In the genomic region with DNA sequence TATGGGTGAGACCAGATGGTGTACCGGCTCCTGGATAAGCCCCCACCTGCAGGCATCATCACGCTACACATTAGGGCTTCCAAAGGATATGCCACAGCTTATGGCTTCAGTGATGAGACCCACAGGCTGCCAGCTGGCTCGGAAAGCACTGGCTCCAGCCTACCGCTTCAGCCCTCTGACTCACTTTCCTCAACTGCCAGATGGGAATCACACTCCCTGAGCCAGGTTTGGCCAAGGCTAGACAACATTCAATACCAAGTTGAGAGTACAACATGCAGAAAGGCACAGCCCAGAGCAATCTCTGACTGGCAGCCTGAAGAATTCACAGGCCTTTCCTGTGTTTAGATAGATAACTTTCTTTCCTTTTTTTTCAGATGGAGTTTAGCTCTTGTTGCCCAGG, we compare ENCODE assay signal across 1 cellular context.
A peak's percentile ranks its signal among the peaks of the same experiment; 100 is the strongest.
TF ChIP-seq lines count a peak whose summit lies in the region.

No MANE protein-coding gene starts in this region.

TF ChIP-seq in SK-N-SH, 30 proteins besides CTCF, POLR2A, EP300 and RAD21 (continued from another document):
- TF ChIP-seq, protein P1, sequence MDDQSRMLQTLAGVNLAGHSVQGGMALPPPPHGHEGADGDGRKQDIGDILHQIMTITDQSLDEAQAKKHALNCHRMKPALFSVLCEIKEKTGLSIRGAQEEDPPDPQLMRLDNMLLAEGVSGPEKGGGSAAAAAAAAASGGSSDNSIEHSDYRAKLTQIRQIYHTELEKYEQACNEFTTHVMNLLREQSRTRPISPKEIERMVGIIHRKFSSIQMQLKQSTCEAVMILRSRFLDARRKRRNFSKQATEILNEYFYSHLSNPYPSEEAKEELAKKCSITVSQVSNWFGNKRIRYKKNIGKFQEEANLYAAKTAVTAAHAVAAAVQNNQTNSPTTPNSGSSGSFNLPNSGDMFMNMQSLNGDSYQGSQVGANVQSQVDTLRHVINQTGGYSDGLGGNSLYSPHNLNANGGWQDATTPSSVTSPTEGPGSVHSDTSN (IDR thresholded peaks at IDR 0.05): peak; percentile 44; the same call in 1 of the 2 replicates
- TF ChIP-seq JUND (IDR thresholded peaks at IDR 0.05): peak; percentile 32; the same call in 1 of the 2 replicates
- TF ChIP-seq USF1 (IDR thresholded peaks at IDR 0.05; ENCODE audit: borderline replicate concordance, low read depth): no peak
- TF ChIP-seq MAX (IDR thresholded peaks at IDR 0.05; ENCODE audit: low read depth): peak; percentile 73
- no peak for TF ChIP-seq CHD2 (IDR thresholded peaks at IDR 0.05; ENCODE audit: low read length, partially characterized antibody)
- no peak for TF ChIP-seq RCOR1 (IDR thresholded peaks at IDR 0.05; ENCODE audit: low read length)
- TF ChIP-seq TCF12 (IDR thresholded peaks at IDR 0.05): peak; percentile 79
- no peak for TF ChIP-seq GABPA (IDR thresholded peaks at IDR 0.05; ENCODE audit: low read depth)
- TF ChIP-seq IRF3 (IDR thresholded peaks at IDR 0.05; ENCODE audit: low read depth, low read length): no peak
- no peak for TF ChIP-seq MEF2A (IDR thresholded peaks at IDR 0.05; ENCODE audit: borderline replicate concordance, low read depth)
- TF ChIP-seq NFIC (IDR thresholded peaks at IDR 0.05; ENCODE audit: borderline replicate concordance): peak; percentile 47; the same call in 1 of the 2 replicates
- no peak for TF ChIP-seq EZH2phosphoT487 (IDR thresholded peaks at IDR 0.05; ENCODE audit: borderline replicate concordance, low read depth)
- TF ChIP-seq FOSL2 (IDR thresholded peaks at IDR 0.05; ENCODE audit: borderline replicate concordance, low read depth): peak; percentile 62
TF ChIP-seq in SK-N-SH: peak in this region for 6.
